1 cellular context compared by ENCODE assay signal in genomic region chr15:41661529-41662225, GRCh38.
TF ChIP-seq lines count a peak whose summit lies in the region.

No MANE protein-coding gene starts in this region.

TF ChIP-seq in K562, 482 proteins besides CTCF, POLR2A, EP300 and RAD21 (continued from another document and continues in another):
- TF ChIP-seq CHAMP1 (IDR thresholded peaks at IDR 0.05) (peak; percentile 74; the same call in 1 of the 2 replicates), VEZF1 (CRISPR knock-in tag; IDR thresholded peaks at IDR 0.05) (0 out of 2 replicates have a peak, but pooled peaks have one; percentile 6), CBX1 (IDR thresholded peaks at IDR 0.05; ENCODE audit: low read depth) (0 out of 2 replicates have a peak, but pooled peaks have one; percentile 34), ZNF354B (CRISPR knock-in tag; IDR thresholded peaks at IDR 0.05) (no peak), HDAC3 (IDR thresholded peaks at IDR 0.05; ENCODE audit: borderline replicate concordance, partially characterized antibody) (peak; percentile 38), ARHGAP35 (IDR thresholded peaks at IDR 0.05; ENCODE audit: partially characterized antibody) (no peak), PHTF2 (CRISPR knock-in tag; IDR thresholded peaks at IDR 0.05) (no peak), CAMTA2 (CRISPR knock-in tag; conservative IDR thresholded peaks at IDR 0.05) (no peak), ATF3 (IDR thresholded peaks at IDR 0.05) (peak; percentile 10; the same call in 1 of the 2 replicates), ATF3 (CRISPR knock-in tag; conservative IDR thresholded peaks at IDR 0.05) (peak; percentile 35; the same call in 1 of the 2 replicates), KDM5B (IDR thresholded peaks at IDR 0.05; ENCODE audit: insufficient replicate concordance, low read depth, low read length) (no peak), ZEB2 (IDR thresholded peaks at IDR 0.05) (0 out of 2 replicates have a peak, but pooled peaks have one; percentile 20), CXXC5 (CRISPR knock-in tag; IDR thresholded peaks at IDR 0.05) (peak; percentile 86), ZNF253 (CRISPR knock-in tag; conservative IDR thresholded peaks at IDR 0.05) (no peak), MYBL2 (IDR thresholded peaks at IDR 0.05; ENCODE audit: low read depth) (peak; percentile 84), MYBL2 (CRISPR knock-in tag; IDR thresholded peaks at IDR 0.05; ENCODE audit: borderline replicate concordance) (no peak), SP2 (IDR thresholded peaks at IDR 0.05; ENCODE audit: extremely low read depth, low read depth, low read length, poor library complexity, severe bottlenecking) (no peak), GTF2F1 (IDR thresholded peaks at IDR 0.05; ENCODE audit: low read depth, low read length) (0 out of 2 replicates have a peak, but pooled peaks have one; percentile 49), MYNN (IDR thresholded peaks at IDR 0.05) (peak; percentile 26), MYNN (CRISPR knock-in tag; IDR thresholded peaks at IDR 0.05) (no peak), U2AF2 (optimal IDR thresholded peaks at IDR 0.05; ENCODE audit: low read depth, low read length) (no peak), NR0B1 (IDR thresholded peaks at IDR 0.05; ENCODE audit: partially characterized antibody) (no peak), TOE1 (IDR thresholded peaks at IDR 0.05; ENCODE audit: borderline replicate concordance) (peak; percentile 92), TOE1 (CRISPR knock-in tag; IDR thresholded peaks at IDR 0.05; ENCODE audit: borderline replicate concordance, low read depth) (no peak), NCOA2 (IDR thresholded peaks at IDR 0.05; ENCODE audit: partially characterized antibody in 2 of 2) (no peak), TBL1XR1 (IDR thresholded peaks at IDR 0.05; ENCODE audit: low read length in 2 of 2) (0 out of 4 replicates have a peak, but pooled peaks of 1 of the 2 experiments have one; percentile 30), CBX3 (IDR thresholded peaks at IDR 0.05; ENCODE audit: borderline replicate concordance in 1 of 2, low read length in 2 of 2) (peak in 1 of 2 experiments; percentile 72; a peak in 1 of 3 replicates), LCOR (CRISPR knock-in tag; IDR thresholded peaks at IDR 0.05) (0 out of 2 replicates have a peak, but pooled peaks have one; percentile 71), JUN (IDR thresholded peaks at IDR 0.05; ENCODE audit: borderline replicate concordance, low read depth, low read length) (peak; percentile 59; the same call in 1 of the 2 replicates), JUN (CRISPR knock-in tag; IDR thresholded peaks at IDR 0.05; ENCODE audit: borderline replicate concordance) (0 out of 2 replicates have a peak, but pooled peaks have one; percentile 46), ZKSCAN8 (CRISPR knock-in tag; IDR thresholded peaks at IDR 0.05) (peak; percentile 68; the same call in 1 of the 2 replicates), ZBTB40 (IDR thresholded peaks at IDR 0.05) (peak; percentile 58), ZBTB40 (CRISPR knock-in tag; IDR thresholded peaks at IDR 0.05) (no peak), NFIC (IDR thresholded peaks at IDR 0.05) (peak; percentile 36; the same call in 1 of the 2 replicates), USF1 (CRISPR knock-in tag; IDR thresholded peaks at IDR 0.05) (peak; percentile 97), ELF2 (CRISPR knock-in tag; IDR thresholded peaks at IDR 0.05) (peak; percentile 85), NR2C2 (CRISPR knock-in tag; IDR thresholded peaks at IDR 0.05) (no peak), NR2C2 (tag; IDR thresholded peaks at IDR 0.05) (peak; percentile 96), MAX (CRISPR knock-in tag; IDR thresholded peaks at IDR 0.05) (peak; percentile 95), ESRRA (IDR thresholded peaks at IDR 0.05; ENCODE audit: borderline replicate concordance, low read depth) (peak; percentile 26; the same call in 1 of the 2 replicates), FOXA1 (IDR thresholded peaks at IDR 0.05; ENCODE audit: borderline replicate concordance) (no peak), CTBP1 (IDR thresholded peaks at IDR 0.05; ENCODE audit: borderline replicate concordance) (0 out of 2 replicates have a peak, but pooled peaks have one; percentile 15), CREM (IDR thresholded peaks at IDR 0.05; ENCODE audit: low read depth) (peak; percentile 88), MTA1 (IDR thresholded peaks at IDR 0.05; ENCODE audit: borderline replicate concordance) (peak; percentile 75; the same call in 1 of the 2 replicates), NCOA6 (IDR thresholded peaks at IDR 0.05) (peak; percentile 40; the same call in 1 of the 2 replicates), NR1H2 (CRISPR knock-in tag; IDR thresholded peaks at IDR 0.05) (no peak), ZNF511 (CRISPR knock-in tag; IDR thresholded peaks at IDR 0.05) (0 out of 2 replicates have a peak, but pooled peaks have one; percentile 38), HCFC1 (IDR thresholded peaks at IDR 0.05; ENCODE audit: low read depth, low read length) (peak; percentile 54), ZNF143 (CRISPR knock-in tag; IDR thresholded peaks at IDR 0.05) (peak; percentile 40; the same call in 1 of the 2 replicates), TAF9B (IDR thresholded peaks at IDR 0.05; ENCODE audit: partially characterized antibody) (peak; percentile 61), ETV6 (IDR thresholded peaks at IDR 0.05; ENCODE audit: borderline replicate concordance in 1 of 2, low read depth in 2 of 2, low read length in 1 of 2) (no peak), ETV6 (CRISPR knock-in tag; IDR thresholded peaks at IDR 0.05; ENCODE audit: borderline replicate concordance) (0 out of 2 replicates have a peak, but pooled peaks have one; percentile 21), TCFL5 (CRISPR knock-in tag; conservative IDR thresholded peaks at IDR 0.05) (no peak), ZSCAN32 (CRISPR knock-in tag; IDR thresholded peaks at IDR 0.05) (no peak), ZNF384 (IDR thresholded peaks at IDR 0.05; ENCODE audit: low read depth, low read length) (no peak), RFX1 (IDR thresholded peaks at IDR 0.05) (peak; percentile 88), SUPT5H (IDR thresholded peaks at IDR 0.05) (peak; percentile 49; the same call in 1 of the 2 replicates)
